In the genomic region with DNA sequence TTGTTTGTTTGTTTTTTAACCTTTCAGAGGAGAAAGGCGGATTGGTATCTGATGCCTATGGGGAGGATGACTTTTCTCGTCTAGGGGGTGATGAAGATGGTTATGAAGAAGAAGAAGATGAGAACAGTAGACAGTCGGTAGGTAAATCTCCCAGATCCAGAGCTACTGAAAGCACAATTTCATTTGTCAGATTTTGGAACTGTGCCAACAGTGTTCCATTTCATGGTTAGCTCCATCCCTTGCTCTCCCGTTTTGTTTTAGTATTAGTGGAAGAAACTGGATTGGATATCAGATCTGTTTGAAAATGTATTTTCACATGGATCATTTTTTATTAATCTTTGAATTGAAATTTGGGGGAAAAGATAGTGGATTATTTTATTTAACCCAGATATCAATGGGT, we compare ENCODE assay signal across 12 cellular contexts. TPM values are rescaled to one million over a fixed set of nuclear protein-coding genes. Genes with fewer than 3 reads are reported as not detected.
DNase-seq lines count a peak whose midpoint lies in the region; ATAC-seq and TF ChIP-seq lines count a peak whose summit lies in the region.
"Had no signal": no experiment of that assay in that cellular context is flagged by ENCODE, and none has a peak within 500 bp of the region (broad histone marks: within the 10 kb centered on the region; RNA-seq: fewer than 3 reads in every experiment).

No MANE protein-coding gene starts in this region.

- no peaks in the 10 kb centered on the region for H3K9me3 ChIP-seq in BLaER1 treated with 17β-estradiol and CSF1 and Interleukin-3, amounts not matched to agents 10 nM and 100 nM (replicated peaks in 1 of 11)

- peaks cover 22 to 40% (median 36%) of the 10 kb centered on the region in 10 experiments for H3K4me1 ChIP-seq in BLaER1 treated with 17β-estradiol and CSF1 and Interleukin-3, amounts not matched to agents 10 nM and 100 nM

- H3K27ac Mint-ChIP-seq in brain (peak overlapping the region; percentile 8 to 54 (median 17)), naive B cell (peak overlapping the region in 4 of 6 donors; percentile 7 to 89 (median 62))
- H3K27ac Mint-ChIP-seq: activated CD8-positive, alpha-beta T cell treated with anti-CD3 and anti-CD28 coated beads for 36 hours had no signal

- H3K36me3 ChIP-seq in BLaER1 treated with 17β-estradiol and CSF1 and Interleukin-3, amounts not matched to agents 10 nM and 100 nM = peaks cover 52 to 64% (median 55%) of the 10 kb centered on the region in 11 experiments

- H3K27me3 Mint-ChIP-seq in brain (no peaks in the 10 kb centered on the region), naive B cell (no peaks in the 10 kb centered on the region)
- H3K27me3 Mint-ChIP-seq: activated CD8-positive, alpha-beta T cell treated with anti-CD3 and anti-CD28 coated beads for 36 hours had no signal

- peak overlapping the region in 4 of 11 experiments; percentile 86 to 91 (median 88); a peak in 4 of 22 replicates for H3K27ac ChIP-seq in BLaER1 treated with 17β-estradiol and CSF1 and Interleukin-3, amounts not matched to agents 10 nM and 100 nM

- peaks cover 44% of the 10 kb centered on the region for H3K36me3 Mint-ChIP-seq in brain
- H3K36me3 Mint-ChIP-seq in naive B cell = peaks cover 8% of the 10 kb centered on the region in 2 donors

- H3K9me3 Mint-ChIP-seq in brain (no peaks in the 10 kb centered on the region), naive B cell (peaks cover 0 to 2% (median 0%) of the 10 kb centered on the region in 7 donors)
- H3K9me3 Mint-ChIP-seq: activated CD8-positive, alpha-beta T cell treated with anti-CD3 and anti-CD28 coated beads for 36 hours had no signal

- no peak for TF ChIP-seq RAD21 in Ishikawa (IDR thresholded peaks at IDR 0.05; ENCODE audit: low read depth)

- TF ChIP-seq EP300 in Ishikawa (IDR thresholded peaks at IDR 0.05; ENCODE audit: borderline replicate concordance) = no peak

- H3K27me3 ChIP-seq in BLaER1 treated with 17β-estradiol and CSF1 and Interleukin-3, amounts not matched to agents 10 nM and 100 nM = no peaks in the 10 kb centered on the region

- H4K20me1 ChIP-seq in BLaER1 treated with 17β-estradiol and CSF1 and Interleukin-3, amounts not matched to agents 10 nM and 100 nM = peaks cover 0 to 60% (median 24%) of the 10 kb centered on the region in 11 experiments; a peak in 15 of 22 replicates

- no peak for DNase-seq in naive B cell
- no peak for DNase-seq in middle frontal gyrus (ENCODE audit: extremely low spot score, low spot score)
- DNase-seq in glomerular visceral epithelial cell (ENCODE audit: extremely low spot score) = no peak
- no peak for DNase-seq in inferior parietal cortex (ENCODE audit: extremely low spot score)
- DNase-seq: activated CD8-positive, alpha-beta T cell treated with anti-CD3 and anti-CD28 coated beads for 36 hours; H7; NCI-H1694 treated with DMSO at 0.1 percent for 48 hours; stimulated activated naive CD4-positive, alpha-beta T cell treated with Interleukin-2 at 50 U/mL for 16 hours had no signal

- H3K4me3 Mint-ChIP-seq in brain (no peak overlapping the region), naive B cell (peak overlapping the region in 2 of 8 donors; percentile 30 to 51)
- H3K4me3 Mint-ChIP-seq: activated CD8-positive, alpha-beta T cell treated with anti-CD3 and anti-CD28 coated beads for 36 hours had no signal

- no peak for TF ChIP-seq CTCF in brain (conservative IDR thresholded peaks at IDR 0.05)

- ATAC-seq in naive B cell (ENCODE audit: low read depth in 2 of 2) (no peak), GM21528 (IDR thresholded peaks at IDR 0.05; ENCODE audit: low FRiP score, unreplicated experiment) (no peak)
- ATAC-seq: activated CD8-positive, alpha-beta T cell treated with anti-CD3 and anti-CD28 coated beads for 36 hours had no signal

- peak overlapping the region; percentile 81 to 92 (median 89) for H3K4me2 ChIP-seq in BLaER1 treated with 17β-estradiol and CSF1 and Interleukin-3, amounts not matched to agents 10 nM and 100 nM

- H3K4me1 Mint-ChIP-seq in brain = peaks cover 42% of the 10 kb centered on the region
- peaks cover 25 to 39% (median 25%) of the 10 kb centered on the region in 3 donors for H3K4me1 Mint-ChIP-seq in naive B cell

- peak overlapping the region; percentile 86 to 94 (median 91); a peak in 21 of 22 replicates for H3K9ac ChIP-seq in BLaER1 treated with 17β-estradiol and CSF1 and Interleukin-3, amounts not matched to agents 10 nM and 100 nM

- peak overlapping the region; percentile 77 to 97 (median 92); a peak in 19 of 20 replicates for H3K4me3 ChIP-seq in BLaER1 treated with 17β-estradiol and CSF1 and Interleukin-3, amounts not matched to agents 10 nM and 100 nM

TF ChIP-seq in Ishikawa, 13 proteins besides CTCF, POLR2A, EP300 and RAD21:
- TF ChIP-seq FOXM1 (IDR thresholded peaks at IDR 0.05; ENCODE audit: borderline replicate concordance, low read depth) (no peak), EGR1 (IDR thresholded peaks at IDR 0.05) (no peak), NFIC (IDR thresholded peaks at IDR 0.05) (peak; percentile 71), CREB1 (IDR thresholded peaks at IDR 0.05; ENCODE audit: low read depth) (no peak), TEAD4 (IDR thresholded peaks at IDR 0.05) (no peak)
- TF ChIP-seq, protein P1, sequence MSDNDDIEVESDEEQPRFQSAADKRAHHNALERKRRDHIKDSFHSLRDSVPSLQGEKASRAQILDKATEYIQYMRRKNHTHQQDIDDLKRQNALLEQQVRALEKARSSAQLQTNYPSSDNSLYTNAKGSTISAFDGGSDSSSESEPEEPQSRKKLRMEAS (IDR thresholded peaks at IDR 0.05) = no peak
- TF ChIP-seq, protein P2, sequence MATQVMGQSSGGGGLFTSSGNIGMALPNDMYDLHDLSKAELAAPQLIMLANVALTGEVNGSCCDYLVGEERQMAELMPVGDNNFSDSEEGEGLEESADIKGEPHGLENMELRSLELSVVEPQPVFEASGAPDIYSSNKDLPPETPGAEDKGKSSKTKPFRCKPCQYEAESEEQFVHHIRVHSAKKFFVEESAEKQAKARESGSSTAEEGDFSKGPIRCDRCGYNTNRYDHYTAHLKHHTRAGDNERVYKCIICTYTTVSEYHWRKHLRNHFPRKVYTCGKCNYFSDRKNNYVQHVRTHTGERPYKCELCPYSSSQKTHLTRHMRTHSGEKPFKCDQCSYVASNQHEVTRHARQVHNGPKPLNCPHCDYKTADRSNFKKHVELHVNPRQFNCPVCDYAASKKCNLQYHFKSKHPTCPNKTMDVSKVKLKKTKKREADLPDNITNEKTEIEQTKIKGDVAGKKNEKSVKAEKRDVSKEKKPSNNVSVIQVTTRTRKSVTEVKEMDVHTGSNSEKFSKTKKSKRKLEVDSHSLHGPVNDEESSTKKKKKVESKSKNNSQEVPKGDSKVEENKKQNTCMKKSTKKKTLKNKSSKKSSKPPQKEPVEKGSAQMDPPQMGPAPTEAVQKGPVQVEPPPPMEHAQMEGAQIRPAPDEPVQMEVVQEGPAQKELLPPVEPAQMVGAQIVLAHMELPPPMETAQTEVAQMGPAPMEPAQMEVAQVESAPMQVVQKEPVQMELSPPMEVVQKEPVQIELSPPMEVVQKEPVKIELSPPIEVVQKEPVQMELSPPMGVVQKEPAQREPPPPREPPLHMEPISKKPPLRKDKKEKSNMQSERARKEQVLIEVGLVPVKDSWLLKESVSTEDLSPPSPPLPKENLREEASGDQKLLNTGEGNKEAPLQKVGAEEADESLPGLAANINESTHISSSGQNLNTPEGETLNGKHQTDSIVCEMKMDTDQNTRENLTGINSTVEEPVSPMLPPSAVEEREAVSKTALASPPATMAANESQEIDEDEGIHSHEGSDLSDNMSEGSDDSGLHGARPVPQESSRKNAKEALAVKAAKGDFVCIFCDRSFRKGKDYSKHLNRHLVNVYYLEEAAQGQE (IDR thresholded peaks at IDR 0.05; ENCODE audit: low read depth) = no peak

RNA-seq across cellular contexts. Expression of a gene that starts 1.4 kb away (rescaled TPM):
- polyA plus RNA-seq in brain (ENCODE audit: insufficient read depth, low read depth, low replicate concordance) (113 TPM), naive B cell (ENCODE audit: low read depth in 6 of 6) (100 to 1,000 TPM in 1 of 6 donors, 10 to 100 TPM in 5; 72.3 to 105 (median 95.6) TPM)

RNA-seq across cellular contexts. Expression of a gene that starts 1.5 kb away (rescaled TPM):
- polyA plus RNA-seq in brain (ENCODE audit: insufficient read depth, low read depth, low replicate concordance) (25.9 TPM), naive B cell (ENCODE audit: low read depth in 6 of 6) (10 to 100 TPM in 5 of 6 donors, 1 to 10 TPM in 1; 3.6 to 29.4 (median 16.3) TPM)

RNA-seq across cellular contexts. Expression of a gene that starts 35.3 kb away (rescaled TPM):
- polyA plus RNA-seq in brain (ENCODE audit: insufficient read depth, low read depth, low replicate concordance) = 2.2 TPM
- polyA plus RNA-seq in naive B cell (ENCODE audit: low read depth in 6 of 6) = 1 to 10 TPM in 2 of 6 donors, under 1 TPM in 2, not detected in 2; 0.24 to 1.3 (median 1.1) TPM

RNA-seq across cellular contexts. Expression of a gene that starts 52.8 kb away (rescaled TPM):
- polyA plus RNA-seq in brain (ENCODE audit: insufficient read depth, low read depth, low replicate concordance) (29.4 TPM), naive B cell (ENCODE audit: low read depth in 6 of 6) (1 to 10 TPM in 2 of 6 donors, under 1 TPM in 2, not detected in 2; 0.67 to 1.6 (median 1.1) TPM)
